ENCODE assay signal across 21 cellular contexts in genomic region chr4:15438939-15439524, GRCh38. TPM values are rescaled to one million over a fixed set of nuclear protein-coding genes. Genes with fewer than 3 reads are reported as not detected.
A peak's percentile ranks its signal among the peaks of the same experiment; 100 is the strongest.
DNase-seq lines count a peak whose midpoint lies in the region; ATAC-seq and TF ChIP-seq lines count a peak whose summit lies in the region.
"Had no signal": no experiment of that assay in that cellular context is flagged by ENCODE, and none has a peak within 500 bp of the region (broad histone marks: within the 10 kb centered on the region; RNA-seq: fewer than 3 reads in every experiment).

No MANE protein-coding gene starts in this region.

- H3K9me3 Mint-ChIP-seq in GM23338 = peaks cover 5% of the 10 kb centered on the region; the same call in 2 of the 3 replicates
- H3K9me3 Mint-ChIP-seq: T-helper 1 cell treated with Interleukin-12 subunit alpha and Interleukin-12 subunit beta and Interleukin-4 antibody, amounts not matched to agents 30 μg/mL and 1 μg/mL, for 36 hours had no signal

- H4K20me1 ChIP-seq in GM23338 (replicated peaks; ENCODE audit: insufficient read depth) = no peaks in the 10 kb centered on the region

- H2AFZ ChIP-seq in ACC112 (ENCODE audit: low read length, unreplicated experiment) (no peak overlapping the region), GM23338 (0 out of 2 replicates have a peak overlapping the region, but pooled peaks have one; percentile 39)

- TF ChIP-seq CTCF in GM23338 (conservative IDR thresholded peaks at IDR 0.05; ENCODE audit: low read depth in 2 of 2) (no peak), fibroblast of mammary gland (conservative IDR thresholded peaks at IDR 0.05; ENCODE audit: control insufficient read depth, insufficient read depth, low read depth, low read length) (no peak)

- no peaks in the 10 kb centered on the region for H3K36me3 ChIP-seq in ACC112 (ENCODE audit: insufficient read depth, low read length)
- H3K36me3 ChIP-seq in GM23338 (ENCODE audit: insufficient read depth) = no peaks in the 10 kb centered on the region
- H3K36me3 ChIP-seq: left lung had no signal

- ATAC-seq in GM23338 (no peak), HG03460 (IDR thresholded peaks at IDR 0.05; ENCODE audit: unreplicated experiment) (no peak)
- ATAC-seq: left lung, sciatic nerve had no signal

- no peak overlapping the region for H3K4me3 ChIP-seq in ACC112 (ENCODE audit: low read depth, low read length)
- no peak overlapping the region for H3K4me3 ChIP-seq in GM23338
- no peak overlapping the region for H3K4me3 ChIP-seq in fibroblast of mammary gland (ENCODE audit: control insufficient read depth, low read depth, low read length)
- H3K4me3 ChIP-seq: left lung had no signal

- H3K4me3 Mint-ChIP-seq in GM23338 = no peak overlapping the region
- H3K4me3 Mint-ChIP-seq: nephron progenitor cell; T-helper 1 cell treated with Interleukin-12 subunit alpha and Interleukin-12 subunit beta and Interleukin-4 antibody, amounts not matched to agents 30 μg/mL and 1 μg/mL, for 36 hours had no signal

- H3K4me2 ChIP-seq in GM23338 = no peak overlapping the region

- H3K4me1 Mint-ChIP-seq in GM23338 = no peaks in the 10 kb centered on the region

- no peaks in the 10 kb centered on the region for H3K36me3 Mint-ChIP-seq in GM23338 (ENCODE audit: low read depth)

- no peaks in the 10 kb centered on the region for H3F3A ChIP-seq in GM23338 (replicated peaks; ENCODE audit: low read depth)

- DNase-seq in GM23338 (ENCODE audit: low spot score) = no peak
- DNase-seq in RKO (ENCODE audit: low spot score) = peak; percentile 29
- peak; percentile 63 for DNase-seq in fibroblast of mammary gland (ENCODE audit: low read depth)
- DNase-seq in activated T-cell treated with anti-CD3 and anti-CD28 coated beads, Interleukin-2, amount 50 U/mL, for 1 hour = no peak
- no peak for DNase-seq in SHP77 treated with DMSO at 0.1 percent for 48 hours (lab: John Stamatoyannopoulos, UW)
- DNase-seq in LoVo (ENCODE audit: low spot score) = no peak
- DNase-seq: DMS 273 treated with DMSO at 0.1 percent for 48 hours, erythroblast, head of caudate nucleus, left lung, midbrain, NCI-H187, NCI-H69, nephron progenitor cell had no signal

- H3K27ac ChIP-seq in ACC112 (ENCODE audit: low read depth, low read length) (peak overlapping the region; percentile 9; the same call in 1 of the 2 replicates), GM23338 (ENCODE audit: low read depth) (no peak overlapping the region)
- H3K27ac ChIP-seq: C4-2B, left lung, VCaP had no signal

- H3K79me2 ChIP-seq in ACC112 (ENCODE audit: control insufficient read depth, insufficient read depth, low read length, unreplicated experiment) (no peaks in the 10 kb centered on the region), GM23338 (replicated peaks; ENCODE audit: insufficient read depth) (no peaks in the 10 kb centered on the region)

- no peaks in the 10 kb centered on the region for H3K27me3 Mint-ChIP-seq in GM23338 (ENCODE audit: insufficient read depth, low read depth, poor library complexity)

- no peaks in the 10 kb centered on the region for H3K27me3 ChIP-seq in ACC112 (ENCODE audit: insufficient read depth, low read length)
- H3K27me3 ChIP-seq in GM23338 (ENCODE audit: insufficient read depth) = no peaks in the 10 kb centered on the region
- H3K27me3 ChIP-seq: left lung had no signal

- no peaks in the 10 kb centered on the region for H3K9me2 ChIP-seq in GM23338 (ENCODE audit: insufficient read depth)

- H3K27ac Mint-ChIP-seq in GM23338 = no peak overlapping the region
- H3K27ac Mint-ChIP-seq: nephron progenitor cell; T-helper 1 cell treated with Interleukin-12 subunit alpha and Interleukin-12 subunit beta and Interleukin-4 antibody, amounts not matched to agents 30 μg/mL and 1 μg/mL, for 36 hours had no signal

- peaks cover 22% of the 10 kb centered on the region for H3K4me1 ChIP-seq in ACC112 (ENCODE audit: control insufficient read depth, insufficient read depth, low read length, unreplicated experiment)
- H3K4me1 ChIP-seq in GM23338 (ENCODE audit: insufficient read depth) = no peaks in the 10 kb centered on the region
- H3K4me1 ChIP-seq: left lung had no signal

TF ChIP-seq in GM23338, 12 proteins besides CTCF, POLR2A, EP300 and RAD21 (continues in another document):
- TF ChIP-seq EZH2phosphoT487 (IDR thresholded peaks at IDR 0.05; ENCODE audit: unreplicated experiment) (no peak), POLR2AphosphoS5 (IDR thresholded peaks at IDR 0.05; ENCODE audit: low read depth) (no peak), ZNF114 (CRISPR knock-in tag; IDR thresholded peaks at IDR 0.05) (no peak), JUNB (IDR thresholded peaks at IDR 0.05; ENCODE audit: unreplicated experiment) (no peak), EZH2 (IDR thresholded peaks at IDR 0.05; ENCODE audit: low read depth, unreplicated experiment) (no peak), STAT1 (IDR thresholded peaks at IDR 0.05; ENCODE audit: unreplicated experiment) (no peak), ZNF331 (CRISPR knock-in tag; IDR thresholded peaks at IDR 0.05; ENCODE audit: low read depth) (no peak)
- TF ChIP-seq, protein P1, sequence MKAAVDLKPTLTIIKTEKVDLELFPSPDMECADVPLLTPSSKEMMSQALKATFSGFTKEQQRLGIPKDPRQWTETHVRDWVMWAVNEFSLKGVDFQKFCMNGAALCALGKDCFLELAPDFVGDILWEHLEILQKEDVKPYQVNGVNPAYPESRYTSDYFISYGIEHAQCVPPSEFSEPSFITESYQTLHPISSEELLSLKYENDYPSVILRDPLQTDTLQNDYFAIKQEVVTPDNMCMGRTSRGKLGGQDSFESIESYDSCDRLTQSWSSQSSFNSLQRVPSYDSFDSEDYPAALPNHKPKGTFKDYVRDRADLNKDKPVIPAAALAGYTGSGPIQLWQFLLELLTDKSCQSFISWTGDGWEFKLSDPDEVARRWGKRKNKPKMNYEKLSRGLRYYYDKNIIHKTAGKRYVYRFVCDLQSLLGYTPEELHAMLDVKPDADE (IDR thresholded peaks at IDR 0.05) = no peak
- TF ChIP-seq, protein P2, sequence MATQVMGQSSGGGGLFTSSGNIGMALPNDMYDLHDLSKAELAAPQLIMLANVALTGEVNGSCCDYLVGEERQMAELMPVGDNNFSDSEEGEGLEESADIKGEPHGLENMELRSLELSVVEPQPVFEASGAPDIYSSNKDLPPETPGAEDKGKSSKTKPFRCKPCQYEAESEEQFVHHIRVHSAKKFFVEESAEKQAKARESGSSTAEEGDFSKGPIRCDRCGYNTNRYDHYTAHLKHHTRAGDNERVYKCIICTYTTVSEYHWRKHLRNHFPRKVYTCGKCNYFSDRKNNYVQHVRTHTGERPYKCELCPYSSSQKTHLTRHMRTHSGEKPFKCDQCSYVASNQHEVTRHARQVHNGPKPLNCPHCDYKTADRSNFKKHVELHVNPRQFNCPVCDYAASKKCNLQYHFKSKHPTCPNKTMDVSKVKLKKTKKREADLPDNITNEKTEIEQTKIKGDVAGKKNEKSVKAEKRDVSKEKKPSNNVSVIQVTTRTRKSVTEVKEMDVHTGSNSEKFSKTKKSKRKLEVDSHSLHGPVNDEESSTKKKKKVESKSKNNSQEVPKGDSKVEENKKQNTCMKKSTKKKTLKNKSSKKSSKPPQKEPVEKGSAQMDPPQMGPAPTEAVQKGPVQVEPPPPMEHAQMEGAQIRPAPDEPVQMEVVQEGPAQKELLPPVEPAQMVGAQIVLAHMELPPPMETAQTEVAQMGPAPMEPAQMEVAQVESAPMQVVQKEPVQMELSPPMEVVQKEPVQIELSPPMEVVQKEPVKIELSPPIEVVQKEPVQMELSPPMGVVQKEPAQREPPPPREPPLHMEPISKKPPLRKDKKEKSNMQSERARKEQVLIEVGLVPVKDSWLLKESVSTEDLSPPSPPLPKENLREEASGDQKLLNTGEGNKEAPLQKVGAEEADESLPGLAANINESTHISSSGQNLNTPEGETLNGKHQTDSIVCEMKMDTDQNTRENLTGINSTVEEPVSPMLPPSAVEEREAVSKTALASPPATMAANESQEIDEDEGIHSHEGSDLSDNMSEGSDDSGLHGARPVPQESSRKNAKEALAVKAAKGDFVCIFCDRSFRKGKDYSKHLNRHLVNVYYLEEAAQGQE (IDR thresholded peaks at IDR 0.05; ENCODE audit: unreplicated experiment) = no peak

RNA-seq across cellular contexts. Expression of gene C1QTNF7, which starts 11.2 kb away (rescaled TPM):
- total RNA-seq in GM23338 (2014; rRNA removed; shearing (Covaris generic)) = not detected in 2 replicates
- not detected in 2 replicates for polyA plus RNA-seq in GM23338 (2016; fragmentation: Nextera tagmentation; extraction: Ambion mirVana)
- total RNA-seq: H1 had no signal
- polyA plus RNA-seq: H1 had no signal

RNA-seq across cellular contexts. Expression of gene CC2D2A, which starts 30.6 kb away (rescaled TPM):
- 9.4 and 15.8 TPM in 2 replicates for total RNA-seq in GM23338 (2014; rRNA removed; shearing (Covaris generic))
- polyA plus RNA-seq in GM23338 (2016; fragmentation: Nextera tagmentation; extraction: Ambion mirVana) = 11.1 and 13.9 TPM in 2 replicates

Comparison
In these comparisons a context has a peak if more than half of its experiments do, and no peak if none do; other contexts are left out.
1. DNase-seq: peak in RKO (single experiment) and fibroblast of mammary gland (single experiment); none in GM23338 (single experiment), activated T-cell treated with anti-CD3 and anti-CD28 coated beads, Interleukin-2, amount 50 U/mL, for 1 hour (single experiment), SHP77 treated with DMSO at 0.1 percent for 48 hours (single experiment) and LoVo (single experiment).